In genomic region chr14:46198676-46199075, GRCh38 we compare ENCODE assay signal across 21 cellular contexts.
"Had no signal": no experiment of that assay in that cellular context is flagged by ENCODE, and none has a peak within 500 bp of the region (broad histone marks: within the 10 kb centered on the region; RNA-seq: fewer than 3 reads in every experiment).

No MANE protein-coding gene starts in this region.

- H3K27ac ChIP-seq: colonic mucosa, epithelial cell of prostate, esophagus squamous epithelium, gastrocnemius medialis, heart right ventricle, left lung, lower lobe of right lung had no signal

- H3K27me3 ChIP-seq: colonic mucosa, esophagus squamous epithelium, gastrocnemius medialis, heart right ventricle, left lung had no signal

- H3K4me3 ChIP-seq: colonic mucosa, esophagus squamous epithelium, gastrocnemius medialis, heart right ventricle, left lung, lower lobe of right lung, mucosa of descending colon had no signal

- H3K9me3 ChIP-seq: colonic mucosa, esophagus squamous epithelium, gastrocnemius medialis, left lung, lower lobe of right lung, mucosa of descending colon had no signal

- H3K36me3 ChIP-seq: colonic mucosa, esophagus squamous epithelium, gastrocnemius medialis, heart right ventricle, left lung, lower lobe of right lung had no signal

- H3K4me1 ChIP-seq: colonic mucosa, esophagus squamous epithelium, gastrocnemius medialis, heart right ventricle, left lung, lower lobe of right lung had no signal

- DNase-seq: colonic mucosa; cortex of kidney; effector CD8-positive, alpha-beta T cell; effector memory CD8-positive, alpha-beta T cell; endodermal cell; erythroblast; esophagus squamous epithelium; foreskin fibroblast; foreskin melanocyte; gastrocnemius medialis; glutamatergic neuron; heart right ventricle; hippocampal formation; left cardiac atrium; left lung; left ventricle myocardium superior; lower lobe of right lung; mesenchymal stem cell; mucosa of descending colon; naive B cell had no signal
